ENCODE assay signal across 14 cellular contexts in genomic region chr1:197910120-197911110, GRCh38. TPM values are rescaled to one million over a fixed set of nuclear protein-coding genes. Genes with fewer than 3 reads are reported as not detected.
A peak's percentile ranks its signal among the peaks of the same experiment; 100 is the strongest.
DNase-seq lines count a peak whose midpoint lies in the region; ATAC-seq and TF ChIP-seq lines count a peak whose summit lies in the region.
"Had no signal": no experiment of that assay in that cellular context is flagged by ENCODE, and none has a peak within 500 bp of the region (broad histone marks: within the 10 kb centered on the region; RNA-seq: fewer than 3 reads in every experiment).

No MANE protein-coding gene starts in this region.

- dilution Hi-C loops in mammary epithelial cell (cut with HindIII; ENCODE audit: low sequenced_read_pairs), result no loop called here

- H3K4me1 ChIP-seq in mammary epithelial cell (ENCODE audit: insufficient read depth, low read length), result peaks cover 19% of the 10 kb centered on the region
- H3K4me1 ChIP-seq in tibial artery, result peaks cover 0 to 35% (median 28%) of the 10 kb centered on the region in 4 donors
- H3K4me1 ChIP-seq: foreskin keratinocyte had no signal

- H3K36me3 ChIP-seq in mammary epithelial cell (ENCODE audit: insufficient read depth, low read length) (no peaks in the 10 kb centered on the region), tibial artery (no peaks in the 10 kb centered on the region)

- in situ Hi-C loops in mammary epithelial cell (cut with MboI; ENCODE audit: low sequenced_read_pairs in 2 of 2), result loop anchor here (10.0 to 25.0 kb wide), 2 partner anchors 386 to 777 kb away; no protein-coding TSS in a partner anchor

- H3K4me3 Mint-ChIP-seq in MCF 10A (ENCODE audit: unreplicated experiment) (peak overlapping the region; percentile 50), immature natural killer cell (peak overlapping the region; percentile 1 to 54 (median 42))
- peak overlapping the region; percentile 66 for H3K4me3 Mint-ChIP-seq in activated T-helper 1 cell treated with anti-CD3 and anti-CD28 coated beads, Interleukin-12 subunit alpha, Interleukin-12 subunit beta, Interleukin-2, Interleukin-4 antibody, amounts not matched to agents 30 ng/mL and 10 ng/mL and 1 ng/mL, durations not matched to agents 14 hours and 24 hours and 36 hours

- H3K9me3 Mint-ChIP-seq in MCF 10A (ENCODE audit: unreplicated experiment) (no peaks in the 10 kb centered on the region), immature natural killer cell (peaks cover 0 to 3% (median 0%) of the 10 kb centered on the region in 6 donors)
- H3K9me3 Mint-ChIP-seq in activated T-helper 1 cell treated with anti-CD3 and anti-CD28 coated beads, Interleukin-12 subunit alpha, Interleukin-12 subunit beta, Interleukin-2, Interleukin-4 antibody, amounts not matched to agents 30 ng/mL and 10 ng/mL and 1 ng/mL, durations not matched to agents 14 hours and 24 hours and 36 hours, result no peaks in the 10 kb centered on the region

- no peak for TF ChIP-seq CTCF in MCF 10A (IDR thresholded peaks at IDR 0.05; ENCODE audit: unreplicated experiment)
- TF ChIP-seq CTCF in mammary epithelial cell (conservative IDR thresholded peaks at IDR 0.05 in 1 of 2, IDR thresholded peaks at IDR 0.05 in 1 of 2; ENCODE audit: extremely low read depth in 1 of 2, insufficient read depth in 1 of 2, low read depth in 1 of 2, low read length in 2 of 2), result no peak
- TF ChIP-seq CTCF in tibial artery (IDR thresholded peaks at IDR 0.05), result no peak

- CTCF ChIA-PET in MCF 10A (lab: Yijun Ruan, JAX), result interaction anchor here (0.8 to 7.5 kb wide), 5 partner anchors 8 to 391 kb away, joined by 3 to 91 read pairs (median 6); no protein-coding TSS in a partner anchor
- CTCF ChIA-PET in mammary epithelial cell (lab: Charles Lee; ENCODE audit: low non-redundant PET), result no interaction called here

- 14% methylated on average over 26 of the region's 48 CpGs for WGBS in mammary epithelial cell (ENCODE audit: low coverage, missing lambda C conversion rate)

- H3K27me3 Mint-ChIP-seq in MCF 10A (ENCODE audit: insufficient read depth, unreplicated experiment), result peaks cover 10% of the 10 kb centered on the region
- peaks cover 95% of the 10 kb centered on the region for H3K27me3 Mint-ChIP-seq in activated T-helper 1 cell treated with anti-CD3 and anti-CD28 coated beads, Interleukin-12 subunit alpha, Interleukin-12 subunit beta, Interleukin-2, Interleukin-4 antibody, amounts not matched to agents 30 ng/mL and 10 ng/mL and 1 ng/mL, durations not matched to agents 14 hours and 24 hours and 36 hours (ENCODE audit: insufficient read depth)
- H3K27me3 Mint-ChIP-seq in immature natural killer cell (ENCODE audit: low read depth in 3 of 3), result peaks cover 32 to 58% (median 56%) of the 10 kb centered on the region in 3 donors

- H3K4me2 ChIP-seq in mammary epithelial cell (ENCODE audit: insufficient read depth, low read depth, low read length), result no peak overlapping the region

- ATAC-seq in GM21526 (IDR thresholded peaks at IDR 0.05; ENCODE audit: low FRiP score, unreplicated experiment), result no peak

- no peak overlapping the region for H3K27ac ChIP-seq in mammary epithelial cell (ENCODE audit: insufficient read depth, low read depth, low read length)
- no peak overlapping the region for H3K27ac ChIP-seq in tibial artery
- H3K27ac ChIP-seq: foreskin keratinocyte had no signal

- H3K4me1 Mint-ChIP-seq in MCF 10A (ENCODE audit: insufficient read depth, unreplicated experiment), result peaks cover 7% of the 10 kb centered on the region
- peaks cover 46% of the 10 kb centered on the region for H3K4me1 Mint-ChIP-seq in activated T-helper 1 cell treated with anti-CD3 and anti-CD28 coated beads, Interleukin-12 subunit alpha, Interleukin-12 subunit beta, Interleukin-2, Interleukin-4 antibody, amounts not matched to agents 30 ng/mL and 10 ng/mL and 1 ng/mL, durations not matched to agents 14 hours and 24 hours and 36 hours (ENCODE audit: low read depth)
- peaks cover 27 to 48% of the 10 kb centered on the region in 2 donors for H3K4me1 Mint-ChIP-seq in immature natural killer cell

- H3K9ac ChIP-seq in mammary epithelial cell (ENCODE audit: insufficient read depth, low read length), result no peak overlapping the region

- no peaks in the 10 kb centered on the region for H3K36me3 Mint-ChIP-seq in MCF 10A (ENCODE audit: insufficient read depth, unreplicated experiment)
- H3K36me3 Mint-ChIP-seq in activated T-helper 1 cell treated with anti-CD3 and anti-CD28 coated beads, Interleukin-12 subunit alpha, Interleukin-12 subunit beta, Interleukin-2, Interleukin-4 antibody, amounts not matched to agents 30 ng/mL and 10 ng/mL and 1 ng/mL, durations not matched to agents 14 hours and 24 hours and 36 hours (ENCODE audit: low read depth), result peaks cover 5% of the 10 kb centered on the region
- H3K36me3 Mint-ChIP-seq in immature natural killer cell, result no peaks in the 10 kb centered on the region

- DNase-seq in MCF 10A (ENCODE audit: unreplicated experiment), result no peak
- no peak for DNase-seq in mammary epithelial cell
- no peak for DNase-seq in activated T-helper 1 cell treated with anti-CD3 and anti-CD28 coated beads, Interleukin-12 subunit alpha, Interleukin-12 subunit beta, Interleukin-2, Interleukin-4 antibody, amounts not matched to agents 30 ng/mL and 10 ng/mL and 1 ng/mL, durations not matched to agents 14 hours and 24 hours and 36 hours (ENCODE audit: low spot score)
- DNase-seq in immature natural killer cell, result no peak
- DNase-seq in tibial artery, result no peak
- DNase-seq in NOMO-1 (lab: John Stamatoyannopoulos, UW; ENCODE audit: unreplicated experiment in 2 of 2), result no peak
- no peak for DNase-seq in GF-D8 (lab: John Stamatoyannopoulos, UW)
- DNase-seq: activated CD4-positive, alpha-beta T cell treated with anti-CD3 and anti-CD28 coated beads, Interleukin-2, amount 50 U/mL, for 4 hours; C1 segment of cervical spinal cord; foreskin keratinocyte; NCI-H2227 treated with DMSO at 0.1 percent for 48 hours; Right ventricle myocardium superior had no signal

- POLR2A ChIA-PET in MCF 10A (lab: Yijun Ruan, JAX), result interaction anchor here (1.7 kb wide), 1 partner anchor 8 kb away, joined by 6 read pairs; the partner anchor contains the start of gene C1orf53

- no peaks in the 10 kb centered on the region for H4K20me1 ChIP-seq in mammary epithelial cell (ENCODE audit: insufficient read depth, low read length)

- peaks cover 71% of the 10 kb centered on the region for H3K27me3 ChIP-seq in mammary epithelial cell (ENCODE audit: insufficient read depth, low read length)
- H3K27me3 ChIP-seq in tibial artery, result peaks cover 0 to 81% of the 10 kb centered on the region in 2 donors

- H3K79me2 ChIP-seq in mammary epithelial cell (ENCODE audit: insufficient read depth, low read length), result no peaks in the 10 kb centered on the region

- H3K9me3 ChIP-seq in mammary epithelial cell (replicated peaks; ENCODE audit: insufficient read depth, low read length), result no peaks in the 10 kb centered on the region
- no peaks in the 10 kb centered on the region for H3K9me3 ChIP-seq in tibial artery

- BruUV-seq in MCF 10A (replicated peaks; lab: Mats Ljungman, UMichigan) (no TSS peak), mammary epithelial cell (replicated peaks; lab: Mats Ljungman, UMichigan) (no TSS peak)

- no peak overlapping the region for H2AFZ ChIP-seq in mammary epithelial cell (ENCODE audit: low read depth, low read length)

- intact Hi-C loops in MCF 10A (cut with micrococcal nuclease), result no loop called here
- intact Hi-C loops in mammary epithelial cell (cut with micrococcal nuclease), result loop anchor here (5.0 to 10.0 kb wide), 2 partner anchors 247 to 774 kb away; partner anchors contain the start of gene NEK7
- intact Hi-C loops in activated T-helper 1 cell treated with anti-CD3 and anti-CD28 coated beads, Interleukin-12 subunit alpha, Interleukin-12 subunit beta, Interleukin-2, Interleukin-4 antibody, amounts not matched to agents 30 ng/mL and 10 ng/mL and 1 ng/mL, durations not matched to agents 14 hours and 24 hours and 36 hours (cut with micrococcal nuclease), result loop anchor here (1.0 to 5.0 kb wide), 3 partner anchors 8 to 557 kb away; partner anchors contain the start of gene C1orf53
- intact Hi-C loops in tibial artery (cut with DNase I; ENCODE audit: low total_unique reads), result no loop called here

- H3K27ac Mint-ChIP-seq in MCF 10A (ENCODE audit: low read depth, unreplicated experiment), result no peak overlapping the region
- peak overlapping the region; percentile 64 for H3K27ac Mint-ChIP-seq in activated T-helper 1 cell treated with anti-CD3 and anti-CD28 coated beads, Interleukin-12 subunit alpha, Interleukin-12 subunit beta, Interleukin-2, Interleukin-4 antibody, amounts not matched to agents 30 ng/mL and 10 ng/mL and 1 ng/mL, durations not matched to agents 14 hours and 24 hours and 36 hours
- no peak overlapping the region for H3K27ac Mint-ChIP-seq in immature natural killer cell

- H3K4me3 ChIP-seq in mammary epithelial cell (replicated peaks in 1 of 3; ENCODE audit: insufficient read depth in 1 of 3, low read depth in 2 of 3, low read length in 3 of 3), result no peak overlapping the region
- H3K4me3 ChIP-seq in tibial artery, result peak overlapping the region; percentile 14 to 23

RNA-seq across cellular contexts. Expression of gene LHX9, which starts 6.8 kb away (rescaled TPM):
- total RNA-seq in MCF 10A (2022) (not detected in 2 replicates), mammary epithelial cell (not detected)
- polyA plus RNA-seq in mammary epithelial cell (not detected), immature natural killer cell (not detected)
- not detected for polyA minus RNA-seq in mammary epithelial cell
- total RNA-seq in activated T-helper 1 cell treated with anti-CD3 and anti-CD28 coated beads, Interleukin-12 subunit alpha, Interleukin-12 subunit beta, Interleukin-2, Interleukin-4 antibody, amounts not matched to agents 30 ng/mL and 10 ng/mL and 1 ng/mL, durations not matched to agents 14 hours and 24 hours and 36 hours, result not detected in 2 replicates
- total RNA-seq: foreskin keratinocyte, lung microvascular endothelial cell had no signal
- polyA plus RNA-seq: foreskin keratinocyte had no signal

RNA-seq across cellular contexts. Expression of gene C1orf53, which starts 8.0 kb away (rescaled TPM):
- total RNA-seq in MCF 10A (2022) (10.7 and 15.1 TPM in 2 replicates), mammary epithelial cell (1 to 10 TPM; 3.2 to 4.2 TPM)
- polyA plus RNA-seq in mammary epithelial cell (3.6 TPM), immature natural killer cell (1 to 10 TPM; 1.8 to 4.1 (median 2.1) TPM)
- not detected for polyA minus RNA-seq in mammary epithelial cell
- total RNA-seq in activated T-helper 1 cell treated with anti-CD3 and anti-CD28 coated beads, Interleukin-12 subunit alpha, Interleukin-12 subunit beta, Interleukin-2, Interleukin-4 antibody, amounts not matched to agents 30 ng/mL and 10 ng/mL and 1 ng/mL, durations not matched to agents 14 hours and 24 hours and 36 hours, result 0.81 and 1.3 TPM in 2 replicates

Comparison
In these comparisons a context has a peak if more than half of its experiments do, and no peak if none do; other contexts are left out.
1. intact Hi-C loops: an anchor here in mammary epithelial cell (5.0 to 10.0 kb wide) and activated T-helper 1 cell treated with anti-CD3 and anti-CD28 coated beads, Interleukin-12 subunit alpha, Interleukin-12 subunit beta, Interleukin-2, Interleukin-4 antibody, amounts not matched to agents 30 ng/mL and 10 ng/mL and 1 ng/mL, durations not matched to agents 14 hours and 24 hours and 36 hours (1.0 to 5.0 kb wide); none called in MCF 10A and tibial artery.
2. H3K4me3 ChIP-seq: peak in tibial artery (2 of 2); none in mammary epithelial cell (0 of 3).
3. Peak in every context shown above with its lines, with median percentiles within 50 percentile points of each other: H3K4me3 Mint-ChIP-seq.